In genomic region chr10:43648392-43649148, GRCh38 we compare ENCODE assay signal across 8 cellular contexts. TPM values are rescaled to one million over a fixed set of nuclear protein-coding genes. Genes with fewer than 3 reads are reported as not detected.
DNase-seq lines count a peak whose midpoint lies in the region; ATAC-seq and TF ChIP-seq lines count a peak whose summit lies in the region.

Gene ZNF32 (minus strand): TSS chr10:43648881. CDS start chr10:43646133, 2,748 bp downstream.

- peak within 1 kb of the TSS in 4 of 7 donors; percentile 10 to 77 (median 44) for H3K27ac Mint-ChIP-seq in CD14-positive monocyte
- H3K27ac Mint-ChIP-seq in effector memory CD8-positive, alpha-beta T cell: peak within 1 kb of the TSS; percentile 85 to 95

- no peak within 1 kb of the TSS for H3K27ac ChIP-seq in mesenchymal stem cell (ENCODE audit: low read length, poor library complexity, severe bottlenecking)

- TF ChIP-seq CTCF in CD14-positive monocyte (IDR thresholded peaks at IDR 0.05): no peak

- peaks cover 14% of the 10 kb centered on the region for H3K4me1 Mint-ChIP-seq in CD14-positive monocyte
- H3K4me1 Mint-ChIP-seq in effector memory CD8-positive, alpha-beta T cell (ENCODE audit: low read depth in 2 of 2): peaks cover 10 to 18% of the 10 kb centered on the region in 2 donors

- peaks cover 21 to 40% (median 33%) of the 10 kb centered on the region in 7 donors for H3K9me3 Mint-ChIP-seq in CD14-positive monocyte
- H3K9me3 Mint-ChIP-seq in effector memory CD8-positive, alpha-beta T cell: peaks cover 7 to 14% of the 10 kb centered on the region in 2 donors

- H3K14ac ChIP-seq in mesenchymal stem cell (ENCODE audit: low read length in 2 of 2): peak within 1 kb of the TSS in 1 of 2 experiments; percentile 87

- peak within 1 kb of the TSS; percentile 82 to 90 for H3K4me3 ChIP-seq in mesenchymal stem cell (ENCODE audit: insufficient read depth in 1 of 2, low read depth in 1 of 2, low read length in 2 of 2)

- intact Hi-C loops in CD14-positive monocyte (cut with micrococcal nuclease): loop anchor here (10.0 kb wide), 1 partner anchor 1094 kb away; no protein-coding TSS in a partner anchor

- no peak within 1 kb of the TSS for H2AK5ac ChIP-seq in mesenchymal stem cell (ENCODE audit: low read length, severe bottlenecking)

- peak within 1 kb of the TSS; percentile 98 for H2AFZ ChIP-seq in mesenchymal stem cell (ENCODE audit: low read depth, low read length)

- H3K27me3 Mint-ChIP-seq in CD14-positive monocyte (ENCODE audit: low read depth in 3 of 3): peaks cover 6 to 12% (median 8%) of the 10 kb centered on the region in 3 donors
- H3K27me3 Mint-ChIP-seq in effector memory CD8-positive, alpha-beta T cell: peaks cover 4 to 19% of the 10 kb centered on the region in 2 donors

- H3K4me3 Mint-ChIP-seq in CD14-positive monocyte: peak within 1 kb of the TSS; percentile 93 to 96
- H3K4me3 Mint-ChIP-seq in effector memory CD8-positive, alpha-beta T cell: peak within 1 kb of the TSS; percentile 90 to 97

- H3K4me1 ChIP-seq in mesenchymal stem cell (ENCODE audit: control insufficient read depth, insufficient read depth, low read depth, low read length): peaks cover 3% of the 10 kb centered on the region

- H4K91ac ChIP-seq in mesenchymal stem cell (ENCODE audit: low read length): peak within 1 kb of the TSS; percentile 86

- peak within 1 kb of the TSS; percentile 89 for H3K4ac ChIP-seq in mesenchymal stem cell (ENCODE audit: low read depth in 1 of 2, low read length in 2 of 2)

- ATAC-seq in HG03442 (IDR thresholded peaks at IDR 0.05; ENCODE audit: unreplicated experiment): peak; percentile 98
- peak; percentile 97 for ATAC-seq in effector memory CD8-positive, alpha-beta T cell (replicated peaks)

- H3K18ac ChIP-seq in mesenchymal stem cell (ENCODE audit: low read depth in 1 of 2, low read length in 2 of 2): peak within 1 kb of the TSS; percentile 96 to 98

- peak within 1 kb of the TSS; percentile 90 for H3K9ac ChIP-seq in mesenchymal stem cell (ENCODE audit: low read length)

- 3% methylated on average over 80 of the region's 89 CpGs for WGBS in mesenchymal stem cell

- peak within 1 kb of the TSS in 1 of 2 experiments; percentile 83 for H2BK12ac ChIP-seq in mesenchymal stem cell (ENCODE audit: low read length in 2 of 2)

- peaks cover 29% of the 10 kb centered on the region in 2 donors for H3K36me3 Mint-ChIP-seq in CD14-positive monocyte
- H3K36me3 Mint-ChIP-seq in effector memory CD8-positive, alpha-beta T cell (ENCODE audit: insufficient read depth): peaks cover 18% of the 10 kb centered on the region

- peaks cover 39% of the 10 kb centered on the region for H3K9me3 ChIP-seq in mesenchymal stem cell (ENCODE audit: control insufficient read depth, low read length)

- H2BK5ac ChIP-seq in mesenchymal stem cell (ENCODE audit: low read depth, low read length, poor library complexity, severe bottlenecking): no peak within 1 kb of the TSS

- H2BK120ac ChIP-seq in mesenchymal stem cell (ENCODE audit: low read depth, low read length): peak within 1 kb of the TSS; percentile 93

- peak within 1 kb of the TSS in 1 of 2 experiments; percentile 64 for H3K23ac ChIP-seq in mesenchymal stem cell (ENCODE audit: low read length in 2 of 2)

- peak within 1 kb of the TSS; percentile 94 for H4K8ac ChIP-seq in mesenchymal stem cell (ENCODE audit: low read length)

- DNase-seq in CD14-positive monocyte (ENCODE audit: low spot score): peak; percentile 69
- peak; percentile 87 for DNase-seq in GM19240 (ENCODE audit: insufficient read length, low spot score)
- peak; percentile 49 for DNase-seq in NCI-H82 treated with DMSO at 0.1 percent for 48 hours (lab: John Stamatoyannopoulos, UW; ENCODE audit: unreplicated experiment)
- peak; percentile 61 to 62 for DNase-seq in activated CD8-positive, alpha-beta memory T cell treated with anti-CD3 and anti-CD28 coated beads for 4 hours (ENCODE audit: low read depth in 2 of 2)
- peak; percentile 73 to 78 (median 75) for DNase-seq in effector memory CD8-positive, alpha-beta T cell
- DNase-seq in mesenchymal stem cell: peak; percentile 85
- peak; percentile 64 for DNase-seq in stimulated activated CD8-positive, alpha-beta memory T cell treated with anti-CD3 and anti-CD28 coated beads, Interleukin-12 subunit alpha, Interleukin-12 subunit beta, amount 100 ng/mL, for 1 hour (ENCODE audit: low read depth)

- H2BK15ac ChIP-seq in mesenchymal stem cell (ENCODE audit: low read depth, poor library complexity, severe bottlenecking): peak within 1 kb of the TSS; percentile 80

- peak within 1 kb of the TSS; percentile 90 for H3K4me2 ChIP-seq in mesenchymal stem cell (ENCODE audit: low read length, poor library complexity, severe bottlenecking)

- no peaks in the 10 kb centered on the region for H3K27me3 ChIP-seq in mesenchymal stem cell (ENCODE audit: control insufficient read depth in 1 of 2, insufficient read depth in 1 of 2, low read length in 2 of 2)

- H3K79me1 ChIP-seq in mesenchymal stem cell (replicated peaks; ENCODE audit: low read length, poor library complexity, severe bottlenecking): peaks cover 24% of the 10 kb centered on the region

- peaks cover 14 to 32% of the 10 kb centered on the region in 2 experiments for H3K36me3 ChIP-seq in mesenchymal stem cell (ENCODE audit: control insufficient read depth in 1 of 2, insufficient read depth in 2 of 2, low read depth in 1 of 2, low read length in 2 of 2)

RNA-seq across cellular contexts. Expression of gene ZNF32, which starts in this region (rescaled TPM):
- 10 to 100 TPM; 33.0 to 33.6 TPM for polyA plus RNA-seq in CD14-positive monocyte
- polyA plus RNA-seq in mesenchymal stem cell (2013, experiment 1 of 2): 24.7 TPM
- 25.4 TPM for polyA plus RNA-seq in mesenchymal stem cell (2013, experiment 2 of 2)
